Comparison of ENCODE assay signal across 1 cellular context in the genomic region with DNA sequence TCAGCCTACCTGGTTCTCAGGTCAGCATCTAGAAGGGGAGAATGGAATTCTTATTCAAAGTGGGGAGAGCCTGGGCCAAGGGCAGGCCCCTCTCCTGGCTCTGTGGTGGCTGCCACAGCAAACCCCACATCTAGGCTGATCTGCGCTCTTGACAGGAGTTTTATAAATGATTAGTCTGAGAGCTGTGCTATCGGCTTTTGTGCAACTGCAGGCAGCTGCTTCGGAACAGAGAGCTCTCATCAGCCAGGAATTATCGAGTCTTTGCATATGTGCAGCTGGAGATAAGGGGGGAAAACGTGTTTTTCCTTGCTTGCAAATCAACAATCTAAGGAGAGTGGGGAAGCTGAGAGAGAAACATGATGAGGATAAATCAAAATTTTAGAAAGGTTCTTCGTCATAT.
TF ChIP-seq lines count a peak whose summit lies in the region.

No MANE protein-coding gene starts in this region.

TF ChIP-seq in SK-N-SH, 30 proteins besides CTCF, POLR2A, EP300 and RAD21 (continued from another document):
- TF ChIP-seq, protein P1, sequence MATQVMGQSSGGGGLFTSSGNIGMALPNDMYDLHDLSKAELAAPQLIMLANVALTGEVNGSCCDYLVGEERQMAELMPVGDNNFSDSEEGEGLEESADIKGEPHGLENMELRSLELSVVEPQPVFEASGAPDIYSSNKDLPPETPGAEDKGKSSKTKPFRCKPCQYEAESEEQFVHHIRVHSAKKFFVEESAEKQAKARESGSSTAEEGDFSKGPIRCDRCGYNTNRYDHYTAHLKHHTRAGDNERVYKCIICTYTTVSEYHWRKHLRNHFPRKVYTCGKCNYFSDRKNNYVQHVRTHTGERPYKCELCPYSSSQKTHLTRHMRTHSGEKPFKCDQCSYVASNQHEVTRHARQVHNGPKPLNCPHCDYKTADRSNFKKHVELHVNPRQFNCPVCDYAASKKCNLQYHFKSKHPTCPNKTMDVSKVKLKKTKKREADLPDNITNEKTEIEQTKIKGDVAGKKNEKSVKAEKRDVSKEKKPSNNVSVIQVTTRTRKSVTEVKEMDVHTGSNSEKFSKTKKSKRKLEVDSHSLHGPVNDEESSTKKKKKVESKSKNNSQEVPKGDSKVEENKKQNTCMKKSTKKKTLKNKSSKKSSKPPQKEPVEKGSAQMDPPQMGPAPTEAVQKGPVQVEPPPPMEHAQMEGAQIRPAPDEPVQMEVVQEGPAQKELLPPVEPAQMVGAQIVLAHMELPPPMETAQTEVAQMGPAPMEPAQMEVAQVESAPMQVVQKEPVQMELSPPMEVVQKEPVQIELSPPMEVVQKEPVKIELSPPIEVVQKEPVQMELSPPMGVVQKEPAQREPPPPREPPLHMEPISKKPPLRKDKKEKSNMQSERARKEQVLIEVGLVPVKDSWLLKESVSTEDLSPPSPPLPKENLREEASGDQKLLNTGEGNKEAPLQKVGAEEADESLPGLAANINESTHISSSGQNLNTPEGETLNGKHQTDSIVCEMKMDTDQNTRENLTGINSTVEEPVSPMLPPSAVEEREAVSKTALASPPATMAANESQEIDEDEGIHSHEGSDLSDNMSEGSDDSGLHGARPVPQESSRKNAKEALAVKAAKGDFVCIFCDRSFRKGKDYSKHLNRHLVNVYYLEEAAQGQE (IDR thresholded peaks at IDR 0.05; ENCODE audit: low read depth, low read length), result no peak
- TF ChIP-seq NFIC (IDR thresholded peaks at IDR 0.05; ENCODE audit: borderline replicate concordance) (no peak), RCOR1 (IDR thresholded peaks at IDR 0.05; ENCODE audit: low read length) (peak; percentile 81), MXI1 (IDR thresholded peaks at IDR 0.05; ENCODE audit: low read depth, low read length) (peak; percentile 61; the same call in 1 of the 2 replicates), FOXJ3 (CRISPR knock-in tag; IDR thresholded peaks at IDR 0.05) (no peak), TAF1 (IDR thresholded peaks at IDR 0.05; ENCODE audit: borderline replicate concordance, low read depth, low read length) (no peak), MEF2A (IDR thresholded peaks at IDR 0.05; ENCODE audit: borderline replicate concordance, low read depth) (no peak), POLR2AphosphoS5 (IDR thresholded peaks at IDR 0.05; ENCODE audit: low read depth, low read length) (no peak), YY1 (IDR thresholded peaks at IDR 0.05; ENCODE audit: low read depth) (no peak), GATA2 (CRISPR knock-in tag; IDR thresholded peaks at IDR 0.05) (peak; percentile 86), RXRA (IDR thresholded peaks at IDR 0.05; ENCODE audit: borderline replicate concordance, low read depth) (no peak), TCF12 (IDR thresholded peaks at IDR 0.05) (peak; percentile 30; the same call in 1 of the 2 replicates)
- TF ChIP-seq, protein P2, sequence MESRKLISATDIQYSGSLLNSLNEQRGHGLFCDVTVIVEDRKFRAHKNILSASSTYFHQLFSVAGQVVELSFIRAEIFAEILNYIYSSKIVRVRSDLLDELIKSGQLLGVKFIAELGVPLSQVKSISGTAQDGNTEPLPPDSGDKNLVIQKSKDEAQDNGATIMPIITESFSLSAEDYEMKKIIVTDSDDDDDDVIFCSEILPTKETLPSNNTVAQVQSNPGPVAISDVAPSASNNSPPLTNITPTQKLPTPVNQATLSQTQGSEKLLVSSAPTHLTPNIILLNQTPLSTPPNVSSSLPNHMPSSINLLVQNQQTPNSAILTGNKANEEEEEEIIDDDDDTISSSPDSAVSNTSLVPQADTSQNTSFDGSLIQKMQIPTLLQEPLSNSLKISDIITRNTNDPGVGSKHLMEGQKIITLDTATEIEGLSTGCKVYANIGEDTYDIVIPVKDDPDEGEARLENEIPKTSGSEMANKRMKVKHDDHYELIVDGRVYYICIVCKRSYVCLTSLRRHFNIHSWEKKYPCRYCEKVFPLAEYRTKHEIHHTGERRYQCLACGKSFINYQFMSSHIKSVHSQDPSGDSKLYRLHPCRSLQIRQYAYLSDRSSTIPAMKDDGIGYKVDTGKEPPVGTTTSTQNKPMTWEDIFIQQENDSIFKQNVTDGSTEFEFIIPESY (IDR thresholded peaks at IDR 0.05; ENCODE audit: borderline replicate concordance, low read depth), result no peak
- TF ChIP-seq, protein P3, sequence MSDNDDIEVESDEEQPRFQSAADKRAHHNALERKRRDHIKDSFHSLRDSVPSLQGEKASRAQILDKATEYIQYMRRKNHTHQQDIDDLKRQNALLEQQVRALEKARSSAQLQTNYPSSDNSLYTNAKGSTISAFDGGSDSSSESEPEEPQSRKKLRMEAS (IDR thresholded peaks at IDR 0.05; ENCODE audit: low read depth), result no peak
- TF ChIP-seq, protein P4, sequence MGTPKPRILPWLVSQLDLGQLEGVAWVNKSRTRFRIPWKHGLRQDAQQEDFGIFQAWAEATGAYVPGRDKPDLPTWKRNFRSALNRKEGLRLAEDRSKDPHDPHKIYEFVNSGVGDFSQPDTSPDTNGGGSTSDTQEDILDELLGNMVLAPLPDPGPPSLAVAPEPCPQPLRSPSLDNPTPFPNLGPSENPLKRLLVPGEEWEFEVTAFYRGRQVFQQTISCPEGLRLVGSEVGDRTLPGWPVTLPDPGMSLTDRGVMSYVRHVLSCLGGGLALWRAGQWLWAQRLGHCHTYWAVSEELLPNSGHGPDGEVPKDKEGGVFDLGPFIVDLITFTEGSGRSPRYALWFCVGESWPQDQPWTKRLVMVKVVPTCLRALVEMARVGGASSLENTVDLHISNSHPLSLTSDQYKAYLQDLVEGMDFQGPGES (IDR thresholded peaks at IDR 0.05; ENCODE audit: low read depth, low read length), result no peak
- TF ChIP-seq, protein P5, sequence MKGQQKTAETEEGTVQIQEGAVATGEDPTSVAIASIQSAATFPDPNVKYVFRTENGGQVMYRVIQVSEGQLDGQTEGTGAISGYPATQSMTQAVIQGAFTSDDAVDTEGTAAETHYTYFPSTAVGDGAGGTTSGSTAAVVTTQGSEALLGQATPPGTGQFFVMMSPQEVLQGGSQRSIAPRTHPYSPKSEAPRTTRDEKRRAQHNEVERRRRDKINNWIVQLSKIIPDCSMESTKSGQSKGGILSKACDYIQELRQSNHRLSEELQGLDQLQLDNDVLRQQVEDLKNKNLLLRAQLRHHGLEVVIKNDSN (IDR thresholded peaks at IDR 0.05; ENCODE audit: borderline replicate concordance, low read depth), result no peak
